In the genomic region with DNA sequence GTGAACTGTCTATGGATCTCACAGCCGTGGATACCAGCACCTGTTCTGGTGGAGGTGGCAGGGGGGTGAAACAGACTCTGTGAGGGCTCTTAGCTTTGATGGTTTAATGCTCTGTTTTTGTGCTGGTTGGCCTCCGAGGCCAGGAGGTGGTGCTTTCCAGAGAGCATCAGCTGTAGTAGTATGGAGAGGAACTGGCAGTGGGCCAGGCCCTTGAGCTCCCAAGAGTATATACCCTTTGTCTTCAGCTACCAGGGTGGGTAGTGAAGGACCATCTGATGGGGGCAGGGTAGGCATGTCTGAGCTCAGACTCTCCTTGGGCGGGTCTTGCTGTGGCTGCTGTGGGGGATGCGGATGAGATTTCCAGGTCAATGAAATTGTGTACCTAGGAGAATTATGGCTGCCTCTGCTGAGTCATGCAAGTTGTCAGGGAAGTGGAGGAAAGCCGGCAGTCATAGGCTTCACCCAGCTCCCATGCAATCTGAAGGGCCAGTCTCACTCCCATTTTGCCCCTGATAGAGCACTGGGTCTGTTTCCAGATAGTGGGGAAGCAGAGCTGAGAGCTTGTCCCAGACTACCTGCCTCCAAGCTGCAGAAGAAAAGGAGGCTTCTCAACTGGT, we compare ENCODE assay signal across 1 cellular context.
TF ChIP-seq lines count a peak whose summit lies in the region.

No MANE protein-coding gene starts in this region.

TF ChIP-seq in K562, 482 proteins besides CTCF, POLR2A, EP300 and RAD21:
- peak; percentile 41; the same call in 1 of the 2 replicates for TF ChIP-seq ZNF316 (IDR thresholded peaks at IDR 0.05)
- TF ChIP-seq MAFK (IDR thresholded peaks at IDR 0.05; ENCODE audit: low read length), result 0 out of 2 replicates have a peak, but pooled peaks have one; percentile 24
- TF ChIP-seq NFIC (IDR thresholded peaks at IDR 0.05), result peak; percentile 79
- TF ChIP-seq MAFF (IDR thresholded peaks at IDR 0.05; ENCODE audit: low read length), result peak; percentile 14; the same call in 1 of the 2 replicates
- TF ChIP-seq MAFG (tag; conservative IDR thresholded peaks at IDR 0.05), result peak; percentile 68
- TF ChIP-seq NFE2 (IDR thresholded peaks at IDR 0.05; ENCODE audit: low read depth), result peak; percentile 71
- TF ChIP-seq NFE2L1 (tag; IDR thresholded peaks at IDR 0.05; ENCODE audit: borderline replicate concordance, low read depth), result peak; percentile 45; the same call in 1 of the 2 replicates
- TF ChIP-seq, protein P1, sequence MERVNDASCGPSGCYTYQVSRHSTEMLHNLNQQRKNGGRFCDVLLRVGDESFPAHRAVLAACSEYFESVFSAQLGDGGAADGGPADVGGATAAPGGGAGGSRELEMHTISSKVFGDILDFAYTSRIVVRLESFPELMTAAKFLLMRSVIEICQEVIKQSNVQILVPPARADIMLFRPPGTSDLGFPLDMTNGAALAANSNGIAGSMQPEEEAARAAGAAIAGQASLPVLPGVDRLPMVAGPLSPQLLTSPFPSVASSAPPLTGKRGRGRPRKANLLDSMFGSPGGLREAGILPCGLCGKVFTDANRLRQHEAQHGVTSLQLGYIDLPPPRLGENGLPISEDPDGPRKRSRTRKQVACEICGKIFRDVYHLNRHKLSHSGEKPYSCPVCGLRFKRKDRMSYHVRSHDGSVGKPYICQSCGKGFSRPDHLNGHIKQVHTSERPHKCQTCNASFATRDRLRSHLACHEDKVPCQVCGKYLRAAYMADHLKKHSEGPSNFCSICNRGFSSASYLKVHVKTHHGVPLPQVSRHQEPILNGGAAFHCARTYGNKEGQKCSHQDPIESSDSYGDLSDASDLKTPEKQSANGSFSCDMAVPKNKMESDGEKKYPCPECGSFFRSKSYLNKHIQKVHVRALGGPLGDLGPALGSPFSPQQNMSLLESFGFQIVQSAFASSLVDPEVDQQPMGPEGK (CRISPR knock-in tag; IDR thresholded peaks at IDR 0.05; ENCODE audit: borderline replicate concordance), result no peak
- TF ChIP-seq, protein P2, sequence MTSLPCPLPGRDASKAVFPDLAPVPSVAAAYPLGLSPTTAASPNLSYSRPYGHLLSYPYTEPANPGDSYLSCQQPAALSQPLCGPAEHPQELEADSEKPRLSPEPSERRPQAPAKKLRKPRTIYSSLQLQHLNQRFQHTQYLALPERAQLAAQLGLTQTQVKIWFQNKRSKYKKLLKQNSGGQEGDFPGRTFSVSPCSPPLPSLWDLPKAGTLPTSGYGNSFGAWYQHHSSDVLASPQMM (CRISPR knock-in tag; IDR thresholded peaks at IDR 0.05), result no peak
- TF ChIP-seq C11orf30 (IDR thresholded peaks at IDR 0.05; ENCODE audit: low read depth), result peak; percentile 64; the same call in 1 of the 2 replicates
